Comparison of ENCODE assay signal across 9 cellular contexts in the genomic region with DNA sequence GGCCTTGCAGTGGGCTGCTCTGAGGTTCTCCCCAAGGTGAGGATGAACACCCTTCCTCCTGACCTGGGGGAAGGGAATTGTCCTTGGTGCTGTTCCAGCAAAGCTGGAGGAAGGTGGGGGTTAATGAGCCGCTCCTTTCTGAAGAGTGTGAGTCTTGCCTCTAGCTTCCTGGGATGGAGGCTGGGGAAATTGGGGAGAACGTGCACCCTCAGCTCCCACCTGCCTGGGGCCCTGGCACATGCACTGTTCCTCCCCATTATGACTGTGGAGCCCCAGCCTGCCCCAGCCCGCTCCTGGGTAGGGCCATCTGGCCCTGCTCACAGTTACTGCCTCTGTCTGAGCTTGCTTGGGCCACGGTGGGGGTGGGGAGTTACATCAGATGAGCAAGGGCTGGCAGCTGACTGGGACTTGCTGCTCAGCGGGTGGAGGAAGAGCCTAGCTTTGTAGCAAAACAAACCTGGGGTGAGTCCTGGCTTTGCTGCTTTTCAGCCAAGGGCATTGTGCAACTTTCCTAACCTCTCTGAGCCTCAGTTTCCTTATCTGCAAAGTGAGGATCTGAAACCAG. TPM values are rescaled to one million over a fixed set of nuclear protein-coding genes. Genes with fewer than 3 reads are reported as not detected.
DNase-seq lines count a peak whose midpoint lies in the region; ATAC-seq, FAIRE-seq and TF ChIP-seq lines count a peak whose summit lies in the region.
"Had no signal": no experiment of that assay in that cellular context is flagged by ENCODE, and none has a peak within 500 bp of the region (broad histone marks: within the 10 kb centered on the region; RNA-seq: fewer than 3 reads in every experiment).

No MANE protein-coding gene starts in this region.

- H2AFZ ChIP-seq in DND-41 (ENCODE audit: low read depth, low read length) (peak overlapping the region; percentile 63), GM12878 (ENCODE audit: control insufficient read depth, low read depth, low read length) (no peak overlapping the region)

- no peak for TF ChIP-seq CTCF in DND-41 (IDR thresholded peaks at IDR 0.05; ENCODE audit: borderline replicate concordance, extremely low read depth, low read length, poor library complexity, severe bottlenecking)
- no peak for TF ChIP-seq CTCF in GM12878 (IDR thresholded peaks at IDR 0.05 in 2 of 3, conservative IDR thresholded peaks at IDR 0.05 in 1 of 3; ENCODE audit: control insufficient read depth in 2 of 3, extremely low read depth in 1 of 3, insufficient read depth in 1 of 3, low read depth in 3 of 3, low read length in 3 of 3)
- TF ChIP-seq CTCF in suprapubic skin (IDR thresholded peaks at IDR 0.05): no peak

- TF ChIP-seq EP300 in GM12878 (IDR thresholded peaks at IDR 0.05; ENCODE audit: borderline replicate concordance in 1 of 2, control insufficient read depth in 1 of 2, low read depth in 2 of 2, low read length in 2 of 2) (no peak), suprapubic skin (IDR thresholded peaks at IDR 0.05) (no peak)

- H4K20me1 ChIP-seq in DND-41 (ENCODE audit: insufficient read depth, low read length) (no peaks in the 10 kb centered on the region), GM12878 (ENCODE audit: control insufficient read depth, insufficient read depth) (no peaks in the 10 kb centered on the region)

- H3K4me2 ChIP-seq in DND-41 (ENCODE audit: insufficient read depth, low read length) (peak overlapping the region; percentile 42), GM12878 (ENCODE audit: control insufficient read depth, insufficient read depth) (no peak overlapping the region)

- peak overlapping the region; percentile 91 for H3K27ac ChIP-seq in DND-41 (ENCODE audit: low read length)
- H3K27ac ChIP-seq in GM12878 (ENCODE audit: control insufficient read depth, insufficient read depth): no peak overlapping the region
- H3K27ac ChIP-seq in suprapubic skin: peak overlapping the region; percentile 50

- WGBS in GM12878 (ENCODE audit: insufficient coverage, insufficient replicate concordance, low lambda C conversion rate, missing lambda C conversion rate): 11% methylated on average over 5 of the region's 5 CpGs
- WGBS in suprapubic skin: 5% methylated on average over 3 of the region's 5 CpGs

- TF ChIP-seq POLR2A in GM12878 (IDR thresholded peaks at IDR 0.05; ENCODE audit: low read depth, low read length) (no peak), suprapubic skin (IDR thresholded peaks at IDR 0.05) (no peak)

- FAIRE-seq in GM12878 (lab: Jason Lieb, UNC): no peak

- ATAC-seq in DND-41 (ENCODE audit: insufficient read depth, low read depth) (peak; percentile 82), GM12878 (peak; percentile 57), GM21737 (IDR thresholded peaks at IDR 0.05; ENCODE audit: unreplicated experiment) (no peak), GM19324 (IDR thresholded peaks at IDR 0.05; ENCODE audit: low FRiP score, unreplicated experiment) (no peak)

- RAD21 ChIA-PET in GM12878 (lab: Charles Lee; ENCODE audit: unreplicated experiment): interaction anchor here (0.7 to 2.2 kb wide), 4 partner anchors 14 to 132 kb away, joined by 3 to 13 read pairs (median 4); no protein-coding TSS in a partner anchor

- no peak overlapping the region for H3K4me3 ChIP-seq in DND-41 (ENCODE audit: low read depth in 1 of 2, low read length in 2 of 2)
- H3K4me3 ChIP-seq in GM12878: no peak overlapping the region
- H3K4me3 ChIP-seq in suprapubic skin: no peak overlapping the region

- no peaks in the 10 kb centered on the region for H3K9me3 ChIP-seq in DND-41 (ENCODE audit: insufficient read depth, low read length, severe bottlenecking)
- no peaks in the 10 kb centered on the region for H3K9me3 ChIP-seq in GM12878 (replicated peaks; ENCODE audit: control insufficient read depth, insufficient read depth, low read length)
- no peaks in the 10 kb centered on the region for H3K9me3 ChIP-seq in suprapubic skin

- TF ChIP-seq RAD21 in GM12878 (IDR thresholded peaks at IDR 0.05; ENCODE audit: insufficient read depth, low read depth, low read length): no peak

- intact Hi-C loops in GM12878 (cut with micrococcal nuclease; ENCODE audit: unreplicated experiment): no loop called here

- H3K9ac ChIP-seq in DND-41 (ENCODE audit: low read depth, low read length) (peak overlapping the region; percentile 46), GM12878 (ENCODE audit: control insufficient read depth, insufficient read depth, low read length) (no peak overlapping the region)

- POLR2A ChIA-PET in GM12878 (lab: Charles Lee): interaction anchor here (0.6 to 1.2 kb wide), 7 partner anchors 15 to 478 kb away, joined by 3 to 8 read pairs (median 3); no protein-coding TSS in a partner anchor

- CTCF ChIA-PET in GM12878 (lab: Yijun Ruan, JAX): interaction anchor here (0.8 to 1.4 kb wide), 5 partner anchors 11 to 46 kb away, joined by 3 to 12 read pairs (median 3); no protein-coding TSS in a partner anchor

- in situ Hi-C loops in GM12878 (cut with MboI): no loop called here

- BruUV-seq in GM12878 (replicated peaks; lab: Mats Ljungman, UMichigan): no TSS peak

- DNase-seq in DND-41 (peak; percentile 88), NCI-H2171 treated with DMSO at 0.1 percent for 48 hours (lab: John Stamatoyannopoulos, UW) (peak; percentile 95), GM12878 (ENCODE audit: low read depth, low spot score) (no peak), islet precursor cell (peak; percentile 91), suprapubic skin (ENCODE audit: low spot score in 2 of 2) (peak in 1 of 2 donors; percentile 86), dedifferentiated amniotic fluid mesenchymal stem cell (ENCODE audit: extremely low spot score) (no peak)

- SMC1A ChIA-PET in GM12878 (lab: Charles Lee; ENCODE audit: uncharacterized antibody, unreplicated experiment): interaction anchor here (1.1 to 1.7 kb wide), 4 partner anchors 14 to 58 kb away, joined by 3 to 7 read pairs (median 5); no protein-coding TSS in a partner anchor

- H3K79me2 ChIP-seq in DND-41 (ENCODE audit: insufficient read depth, low read length): no peaks in the 10 kb centered on the region
- H3K79me2 ChIP-seq in GM12878 (ENCODE audit: control insufficient read depth, insufficient read depth, low read length): no peaks in the 10 kb centered on the region

- no peaks in the 10 kb centered on the region for H3K36me3 ChIP-seq in DND-41 (ENCODE audit: insufficient read depth, low read length)
- no peaks in the 10 kb centered on the region for H3K36me3 ChIP-seq in GM12878 (ENCODE audit: control insufficient read depth in 2 of 2, insufficient read depth in 2 of 2, low read length in 1 of 2)
- H3K36me3 ChIP-seq in suprapubic skin: peaks cover 21% of the 10 kb centered on the region

- H3K4me1 ChIP-seq in DND-41 (ENCODE audit: insufficient read depth, low read length): peaks cover 56% of the 10 kb centered on the region
- H3K4me1 ChIP-seq in GM12878 (ENCODE audit: control insufficient read depth, insufficient read depth, low read length): peaks cover 7% of the 10 kb centered on the region
- H3K4me1 ChIP-seq in suprapubic skin: peaks cover 89% of the 10 kb centered on the region

- H3K27me3 ChIP-seq in DND-41 (ENCODE audit: insufficient read depth, low read length, poor library complexity) (no peaks in the 10 kb centered on the region), GM12878 (replicated peaks in 1 of 2; ENCODE audit: control insufficient read depth in 2 of 2, insufficient read depth in 2 of 2, low read length in 1 of 2) (peaks cover 0 to 2% of the 10 kb centered on the region in 2 experiments; a peak in 2 of 4 replicates), suprapubic skin (no peaks in the 10 kb centered on the region)

RNA-seq across cellular contexts. Expression of a gene that starts 11.1 kb away (rescaled TPM):
- 1.9 and 3.5 TPM in 2 replicates for total RNA-seq in GM12878 (2013; cell fraction: nucleolus; rRNA removed)
- total RNA-seq in GM12878 (2014; rRNA removed) (0.16 and 0.34 TPM in 2 replicates), GM12878 (2014; rRNA removed; fragmentation: Illumina TruSeq; extraction: Trizol) (0.31 and 0.46 TPM in 2 replicates), GM12878 (2021) (0.90 and 1.0 TPM in 2 replicates), suprapubic skin (1,000 to 10,000 TPM in 2 of 4 donors, 100 to 1,000 TPM in 2; 730 to 1,745 (median 1,078) TPM)
- not detected for polyA plus RNA-seq in GM12878 (2011; ENCODE audit: low read depth)
- polyA plus RNA-seq in GM12878 (2011; rRNA removed) (0.35 and 0.69 TPM in 2 replicates), GM12878 (2014; fragmentation: Illumina TruSeq; extraction: Trizol) (0.49 and 0.85 TPM in 2 replicates), GM12878 (2014; fragmentation: Nextera tagmentation; extraction: Ambion mirVana) (not detected), GM12878 (2014; rRNA removed) (0.67 and 1.2 TPM in 2 replicates), GM12878 (2016; fragmentation: Nextera tagmentation; extraction: Ambion mirVana) (under 1 TPM; 0.10 to 0.79 TPM)
- 0.79 TPM in 2 replicates for polyA plus RNA-seq in GM12878 (2011; cell fraction: cytosol; rRNA removed)
- 0.39 and 0.61 TPM in 2 replicates for polyA plus RNA-seq in GM12878 (2011; cell fraction: nucleus; rRNA removed)
- 0.13 TPM in 1 of 2 replicates, not detected in the other for polyA plus RNA-seq in GM12878 (2012)
- 1.5 and 4.2 TPM in 2 replicates for polyA minus RNA-seq in GM12878 (2011; rRNA and poly(A)+ RNA removed)
- 0.21 and 1.3 TPM in 2 replicates for polyA minus RNA-seq in GM12878 (2011; cell fraction: cytosol; rRNA and poly(A)+ RNA removed)
- polyA minus RNA-seq in GM12878 (2011; cell fraction: nucleus; rRNA and poly(A)+ RNA removed): 1.2 and 2.5 TPM in 2 replicates
- total RNA-seq: lung microvascular endothelial cell had no signal

RNA-seq across cellular contexts. Expression of a gene that starts 47.1 kb away (rescaled TPM):
- total RNA-seq in GM12878 (2013; cell fraction: nucleolus; rRNA removed): 12.1 and 14.2 TPM in 2 replicates
- 3.6 and 4.3 TPM in 2 replicates for total RNA-seq in GM12878 (2014; rRNA removed)
- 4.2 and 4.7 TPM in 2 replicates for total RNA-seq in GM12878 (2014; rRNA removed; fragmentation: Illumina TruSeq; extraction: Trizol)
- 22.3 and 23.3 TPM in 2 replicates for total RNA-seq in GM12878 (2021)
- polyA plus RNA-seq in GM12878 (2011; ENCODE audit: low read depth): 3.6 TPM
- polyA plus RNA-seq in GM12878 (2011; rRNA removed): 10.3 and 14.5 TPM in 2 replicates
- polyA plus RNA-seq in GM12878 (2011; cell fraction: cytosol; rRNA removed): 15.3 and 20.0 TPM in 2 replicates
- 7.7 and 11.8 TPM in 2 replicates for polyA plus RNA-seq in GM12878 (2011; cell fraction: nucleus; rRNA removed)
- polyA plus RNA-seq in GM12878 (2012): 5.5 and 9.6 TPM in 2 replicates
- 8.3 and 8.7 TPM in 2 replicates for polyA plus RNA-seq in GM12878 (2014; fragmentation: Illumina TruSeq; extraction: Trizol)
- 1 to 10 TPM; 2.4 to 5.0 TPM for polyA plus RNA-seq in GM12878 (2014; fragmentation: Nextera tagmentation; extraction: Ambion mirVana)
- 10.2 and 11.5 TPM in 2 replicates for polyA plus RNA-seq in GM12878 (2014; rRNA removed)
- polyA plus RNA-seq in GM12878 (2016; fragmentation: Nextera tagmentation; extraction: Ambion mirVana): 10 to 100 TPM in 1 of 2 experiments, 1 to 10 TPM in 1; 3.0 to 19.6 TPM
- 14.2 and 20.5 TPM in 2 replicates for polyA minus RNA-seq in GM12878 (2011; rRNA and poly(A)+ RNA removed)
- 5.6 and 8.8 TPM in 2 replicates for polyA minus RNA-seq in GM12878 (2011; cell fraction: cytosol; rRNA and poly(A)+ RNA removed)
- polyA minus RNA-seq in GM12878 (2011; cell fraction: nucleus; rRNA and poly(A)+ RNA removed): 2.9 and 4.5 TPM in 2 replicates
- 10 to 100 TPM; 45.0 to 88.8 (median 74.6) TPM for total RNA-seq in suprapubic skin

Comparison
In these comparisons a context has a peak if more than half of its experiments do, and no peak if none do; other contexts are left out.
1. ATAC-seq: peak in DND-41 (single experiment) and GM12878 (single experiment); none in GM21737 (single experiment) and GM19324 (single experiment).
2. DNase-seq: peak in DND-41 (single experiment), NCI-H2171 treated with DMSO at 0.1 percent for 48 hours (single experiment) and islet precursor cell (single experiment); none in GM12878 (single experiment) and dedifferentiated amniotic fluid mesenchymal stem cell (single experiment).
3. RNA of a gene that starts 11.1 kb away (total RNA-seq): 730 to 1,745 TPM in suprapubic skin; 0.16 to 3.5 TPM in GM12878; every median in the first group is over 100 times any median in the second.